Comparison of ENCODE assay signal across 1 cellular context in genomic region chr2:215423928-215424540, GRCh38.
TF ChIP-seq lines count a peak whose summit lies in the region.

No MANE protein-coding gene starts in this region.

TF ChIP-seq in IMR-90, 13 proteins besides CTCF, POLR2A, EP300 and RAD21:
- no peak for TF ChIP-seq FOS (IDR thresholded peaks at IDR 0.05; ENCODE audit: low read depth, low read length)
- TF ChIP-seq ELK1 (IDR thresholded peaks at IDR 0.05; ENCODE audit: borderline replicate concordance, low read depth, low read length): no peak
- TF ChIP-seq SMC3 (IDR thresholded peaks at IDR 0.05; ENCODE audit: low read depth, low read length): no peak
- no peak for TF ChIP-seq CEBPB (IDR thresholded peaks at IDR 0.05; ENCODE audit: low read depth, low read length)
- no peak for TF ChIP-seq RFX5 (IDR thresholded peaks at IDR 0.05; ENCODE audit: low read depth, low read length)
- TF ChIP-seq MAZ (IDR thresholded peaks at IDR 0.05; ENCODE audit: borderline replicate concordance, low read depth, low read length): no peak
- no peak for TF ChIP-seq RCOR1 (IDR thresholded peaks at IDR 0.05; ENCODE audit: insufficient replicate concordance, low read length)
